Comparison of ENCODE assay signal across 8 cellular contexts in genomic region chr10:26860542-26861325, GRCh38. TPM values are rescaled to one million over a fixed set of nuclear protein-coding genes. Genes with fewer than 3 reads are reported as not detected.
A peak's percentile ranks its signal among the peaks of the same experiment; 100 is the strongest.
DNase-seq lines count a peak whose midpoint lies in the region; ATAC-seq, FAIRE-seq and TF ChIP-seq lines count a peak whose summit lies in the region.

ABI1 (minus strand) TSS chr10:26860958; CDS start chr10:26860863, 95 bp downstream.

- H3K4me1 ChIP-seq in iPS-20b (ENCODE audit: insufficient read depth, low read length), result peaks cover 12% of the 10 kb centered on the region; the same call in 1 of the 2 replicates

- no peak for FAIRE-seq in bronchial epithelial cell (lab: Jason Lieb, UNC)

- H3K4me3 ChIP-seq in WI38 (ENCODE audit: low read depth, low read length) (peak within 1 kb of the TSS; percentile 90), bronchial epithelial cell (ENCODE audit: low read depth, low read length) (peak within 1 kb of the TSS; percentile 98), iPS-20b (ENCODE audit: low read length) (peak within 1 kb of the TSS; percentile 90), skin epidermis (peak within 1 kb of the TSS; percentile 84 to 99 (median 96))

- no peaks in the 10 kb centered on the region for H3K9me3 ChIP-seq in iPS-20b (ENCODE audit: insufficient read depth, low read depth, low read length)

- peak; percentile 63 for TF ChIP-seq CTCF in WI38 (IDR thresholded peaks at IDR 0.05; ENCODE audit: low read depth, low read length)
- TF ChIP-seq CTCF in bronchial epithelial cell (IDR thresholded peaks at IDR 0.05; ENCODE audit: insufficient read depth, low read length, severe bottlenecking), result peak; percentile 63

- H3K27ac ChIP-seq in iPS-20b (ENCODE audit: low read length), result peak within 1 kb of the TSS; percentile 61
- H3K27ac ChIP-seq in skin epidermis, result peak within 1 kb of the TSS; percentile 92 to 100 (median 99)

- ATAC-seq in GM18873 (IDR thresholded peaks at IDR 0.05; ENCODE audit: low FRiP score, unreplicated experiment) (peak; percentile 54), HG03139 (IDR thresholded peaks at IDR 0.05; ENCODE audit: unreplicated experiment) (peak; percentile 59)

- DNase-seq in AG08395 (ENCODE audit: low spot score) (peak; percentile 97), NCI-H2227 treated with DMSO at 0.1 percent for 48 hours (lab: John Stamatoyannopoulos, UW) (peak; percentile 96), bronchial epithelial cell (ENCODE audit: low read depth) (peak; percentile 96)

- H3K27me3 ChIP-seq in bronchial epithelial cell (ENCODE audit: control insufficient read depth, insufficient read depth, low read length), result no peaks in the 10 kb centered on the region
- H3K27me3 ChIP-seq in iPS-20b (ENCODE audit: insufficient read depth, low read length), result no peaks in the 10 kb centered on the region

- H3K36me3 ChIP-seq in bronchial epithelial cell (ENCODE audit: control insufficient read depth, insufficient read depth, low read length) (no peaks in the 10 kb centered on the region), iPS-20b (ENCODE audit: insufficient read depth, low read depth, low read length) (no peaks in the 10 kb centered on the region)

- peak within 1 kb of the TSS; percentile 95 for H3K9ac ChIP-seq in iPS-20b (ENCODE audit: low read depth, low read length)

RNA-seq across cellular contexts. Expression of gene ABI1, which starts in this region (rescaled TPM):
- total RNA-seq in bronchial epithelial cell, result 61.1 and 81.0 TPM in 2 replicates

Comparison
In these comparisons a context has a peak if more than half of its experiments do, and no peak if none do; other contexts are left out.
1. Peak in every context shown above with its lines: DNase-seq, ATAC-seq, H3K4me3 ChIP-seq and H3K27ac ChIP-seq.